ENCODE assay signal across 8 cellular contexts in the genomic region with DNA sequence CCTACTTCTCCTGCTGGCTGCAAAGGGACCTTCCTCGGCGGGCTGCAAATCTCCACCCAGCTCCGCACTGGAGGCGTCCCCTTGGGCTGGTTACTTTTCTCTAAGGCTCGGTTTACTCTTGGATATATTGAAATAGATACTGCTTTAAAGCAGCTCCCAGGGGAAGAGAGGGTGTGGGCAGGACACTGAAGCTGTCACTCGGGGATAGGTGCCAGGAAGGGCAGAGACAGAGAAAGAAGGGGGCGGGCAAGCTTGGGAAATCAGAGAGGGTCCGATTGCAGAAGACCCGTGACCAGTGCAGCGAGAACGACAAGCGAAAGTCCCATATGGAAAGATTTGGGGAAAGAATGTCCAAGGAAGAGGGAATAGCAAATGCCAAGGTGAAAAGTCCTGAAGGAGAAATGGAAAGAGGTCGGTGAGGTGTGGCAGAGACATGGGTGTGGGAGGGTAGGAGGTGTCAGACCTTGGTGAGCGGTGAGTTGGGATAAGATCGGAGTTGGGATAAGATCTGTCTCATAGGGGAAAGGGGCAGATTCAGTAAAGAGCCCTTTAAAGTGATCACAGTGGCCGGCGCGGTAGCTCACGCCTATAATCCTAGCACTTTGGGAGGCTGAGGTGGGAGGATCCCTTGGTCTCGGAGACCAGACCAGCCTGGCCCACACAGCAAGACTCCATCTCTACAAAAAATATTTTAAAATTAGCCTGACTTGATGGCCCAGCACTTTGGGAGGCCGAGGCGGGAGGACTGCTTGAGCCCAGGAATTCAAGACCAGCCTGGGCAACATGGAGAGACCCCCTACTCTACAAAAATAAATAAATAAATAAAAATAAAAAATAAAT. TPM values are rescaled to one million over a fixed set of nuclear protein-coding genes. Genes with fewer than 3 reads are reported as not detected.
DNase-seq lines count a peak whose midpoint lies in the region; ATAC-seq and TF ChIP-seq lines count a peak whose summit lies in the region.

No MANE protein-coding gene starts in this region.

- TF ChIP-seq CTCF in AG04450 (IDR thresholded peaks at IDR 0.05; ENCODE audit: low read depth, low read length) (0 out of 2 replicates have a peak, but pooled peaks have one; percentile 6), mucosa of descending colon (IDR thresholded peaks at IDR 0.05) (no peak)

- peak; percentile 24 for ATAC-seq in mucosa of descending colon

- H3K36me3 ChIP-seq in KOPT-K1 (ENCODE audit: insufficient read depth, low read length) (peaks cover 12% of the 10 kb centered on the region), mucosa of descending colon (ENCODE audit: low read depth) (no peaks in the 10 kb centered on the region)

- intact Hi-C loops in mucosa of descending colon (cut with DNase I, micrococcal nuclease), result no loop called here

- peak overlapping the region; percentile 93 for H3K4me3 ChIP-seq in AG04450 (ENCODE audit: low read depth, low read length)
- peak overlapping the region; percentile 82 for H3K4me3 ChIP-seq in mucosa of descending colon

- H3K4me1 ChIP-seq in mucosa of descending colon (ENCODE audit: low read depth), result peaks cover 16% of the 10 kb centered on the region

- CTCF ChIA-PET in AG04450 (lab: Charles Lee), result interaction anchor here (0.9 to 12.2 kb wide), 3 partner anchors 38 to 46 kb away, joined by 3 to 410 read pairs (median 3); no protein-coding TSS in a partner anchor

- H3K27me3 ChIP-seq in AG04450 (ENCODE audit: control insufficient read depth, insufficient read depth, low read length), result no peaks in the 10 kb centered on the region

- DNase-seq in AG04450 (ENCODE audit: low read depth, low spot score) (no peak), mucosa of descending colon (peak in 2 of 3 donors; percentile 37 to 57), DMS79 treated with DMSO at 0.1 percent for 48 hours (lab: John Stamatoyannopoulos, UW) (no peak), activated gamma-delta T cell (lab: John Stamatoyannopoulos, UW) (no peak), NCI-H446 (lab: John Stamatoyannopoulos, UW) (no peak), midbrain (lab: John Stamatoyannopoulos, UW) (no peak)

- POLR2A ChIA-PET in AG04450 (lab: Yijun Ruan, JAX), result interaction anchor here (0.5 to 2.4 kb wide), 3 partner anchors 10 to 401 kb away, joined by 3 to 11 read pairs (median 6); a partner anchor contains a TSS

- H3K27ac ChIP-seq in AG04450 (ENCODE audit: low read depth, low read length) (no peak overlapping the region), KOPT-K1 (ENCODE audit: low read depth, low read length, poor library complexity, severe bottlenecking) (peak overlapping the region; percentile 67), cingulate gyrus (ENCODE audit: low read depth, low read length) (peak overlapping the region; percentile 60)

- H3K9me3 ChIP-seq in AG04450 (ENCODE audit: control insufficient read depth, insufficient read depth, low read length) (no peaks in the 10 kb centered on the region; the same call in 1 of the 2 replicates), KOPT-K1 (ENCODE audit: insufficient read depth, low read length, poor library complexity, severe bottlenecking) (no peaks in the 10 kb centered on the region), mucosa of descending colon (no peaks in the 10 kb centered on the region)

RNA-seq across cellular contexts. Expression of a gene that starts 0.6 kb away (rescaled TPM):
- 1.6 and 2.4 TPM in 2 replicates for polyA plus RNA-seq in AG04450 (2011; rRNA removed)
- polyA minus RNA-seq in AG04450 (2011; rRNA and poly(A)+ RNA removed), result 0.74 TPM in 1 of 2 replicates, not detected in the other
- 10 to 100 TPM in 1 of 3 donors, 1 to 10 TPM in 2; 1.5 to 10.4 (median 2.7) TPM for total RNA-seq in mucosa of descending colon

RNA-seq across cellular contexts. Expression of a gene that starts 0.9 kb away (rescaled TPM):
- polyA plus RNA-seq in AG04450 (2011; rRNA removed), result 187 and 237 TPM in 2 replicates
- polyA minus RNA-seq in AG04450 (2011; rRNA and poly(A)+ RNA removed), result 146 and 200 TPM in 2 replicates
- total RNA-seq in mucosa of descending colon, result 100 to 1,000 TPM; 225 to 266 (median 256) TPM

RNA-seq across cellular contexts. Expression of a gene that starts 3.9 kb away (rescaled TPM):
- polyA plus RNA-seq in AG04450 (2011; rRNA removed), result 11.6 and 11.7 TPM in 2 replicates
- polyA minus RNA-seq in AG04450 (2011; rRNA and poly(A)+ RNA removed), result 15.1 and 18.8 TPM in 2 replicates
- 10 to 100 TPM in 1 of 3 donors, 1 to 10 TPM in 2; 5.5 to 12.4 (median 6.5) TPM for total RNA-seq in mucosa of descending colon

RNA-seq across cellular contexts. Expression of a gene that starts 11.2 kb away (rescaled TPM):
- 24.1 and 44.3 TPM in 2 replicates for polyA plus RNA-seq in AG04450 (2011; rRNA removed)
- 15.7 and 16.4 TPM in 2 replicates for polyA minus RNA-seq in AG04450 (2011; rRNA and poly(A)+ RNA removed)
- total RNA-seq in mucosa of descending colon, result 100 to 1,000 TPM; 170 to 191 (median 191) TPM

RNA-seq across cellular contexts. Expression of a gene that starts 27.1 kb away (rescaled TPM):
- polyA plus RNA-seq in AG04450 (2011; rRNA removed), result 5.5 and 6.4 TPM in 2 replicates
- 4.7 and 5.7 TPM in 2 replicates for polyA minus RNA-seq in AG04450 (2011; rRNA and poly(A)+ RNA removed)
- 10 to 100 TPM; 52.2 to 91.9 (median 69.0) TPM for total RNA-seq in mucosa of descending colon

Comparison
In these comparisons a context has a peak if more than half of its experiments do, and no peak if none do; other contexts are left out.
1. DNase-seq: peak in mucosa of descending colon (2 of 3); none in AG04450 (single experiment), DMS79 treated with DMSO at 0.1 percent for 48 hours (single experiment), activated gamma-delta T cell (single experiment), NCI-H446 (0 of 2) and midbrain (single experiment).